In the genomic region with DNA sequence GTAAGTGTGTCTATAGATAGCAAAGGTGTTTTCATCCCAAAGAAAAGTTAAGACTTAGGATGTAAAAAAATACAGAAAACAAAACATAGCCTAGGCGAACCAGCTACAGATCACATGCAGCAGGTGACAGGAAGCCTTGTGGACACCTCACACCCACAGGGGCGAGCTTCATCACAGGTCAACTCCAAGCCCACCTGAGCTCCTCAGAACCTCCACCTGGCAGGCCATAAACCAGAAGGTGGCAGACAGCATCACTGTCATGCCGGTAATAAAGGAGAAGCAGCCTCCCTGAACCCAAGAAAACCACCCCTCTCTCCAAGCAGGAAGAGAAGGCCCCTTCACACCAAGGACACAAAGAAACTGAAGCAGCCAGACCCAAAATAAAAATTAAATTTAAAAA, we compare ENCODE assay signal across 1 cellular context.
TF ChIP-seq lines count a peak whose summit lies in the region.

No MANE protein-coding gene starts in this region.

TF ChIP-seq in K562, 482 proteins besides CTCF, POLR2A, EP300 and RAD21 (continued from another document):
- TF ChIP-seq TARDBP (IDR thresholded peaks at IDR 0.05) = no peak
- TF ChIP-seq, protein P1, sequence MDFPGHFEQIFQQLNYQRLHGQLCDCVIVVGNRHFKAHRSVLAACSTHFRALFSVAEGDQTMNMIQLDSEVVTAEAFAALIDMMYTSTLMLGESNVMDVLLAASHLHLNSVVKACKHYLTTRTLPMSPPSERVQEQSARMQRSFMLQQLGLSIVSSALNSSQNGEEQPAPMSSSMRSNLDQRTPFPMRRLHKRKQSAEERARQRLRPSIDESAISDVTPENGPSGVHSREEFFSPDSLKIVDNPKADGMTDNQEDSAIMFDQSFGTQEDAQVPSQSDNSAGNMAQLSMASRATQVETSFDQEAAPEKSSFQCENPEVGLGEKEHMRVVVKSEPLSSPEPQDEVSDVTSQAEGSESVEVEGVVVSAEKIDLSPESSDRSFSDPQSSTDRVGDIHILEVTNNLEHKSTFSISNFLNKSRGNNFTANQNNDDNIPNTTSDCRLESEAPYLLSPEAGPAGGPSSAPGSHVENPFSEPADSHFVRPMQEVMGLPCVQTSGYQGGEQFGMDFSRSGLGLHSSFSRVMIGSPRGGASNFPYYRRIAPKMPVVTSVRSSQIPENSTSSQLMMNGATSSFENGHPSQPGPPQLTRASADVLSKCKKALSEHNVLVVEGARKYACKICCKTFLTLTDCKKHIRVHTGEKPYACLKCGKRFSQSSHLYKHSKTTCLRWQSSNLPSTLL (IDR thresholded peaks at IDR 0.05) = no peak
- TF ChIP-seq, protein P2, sequence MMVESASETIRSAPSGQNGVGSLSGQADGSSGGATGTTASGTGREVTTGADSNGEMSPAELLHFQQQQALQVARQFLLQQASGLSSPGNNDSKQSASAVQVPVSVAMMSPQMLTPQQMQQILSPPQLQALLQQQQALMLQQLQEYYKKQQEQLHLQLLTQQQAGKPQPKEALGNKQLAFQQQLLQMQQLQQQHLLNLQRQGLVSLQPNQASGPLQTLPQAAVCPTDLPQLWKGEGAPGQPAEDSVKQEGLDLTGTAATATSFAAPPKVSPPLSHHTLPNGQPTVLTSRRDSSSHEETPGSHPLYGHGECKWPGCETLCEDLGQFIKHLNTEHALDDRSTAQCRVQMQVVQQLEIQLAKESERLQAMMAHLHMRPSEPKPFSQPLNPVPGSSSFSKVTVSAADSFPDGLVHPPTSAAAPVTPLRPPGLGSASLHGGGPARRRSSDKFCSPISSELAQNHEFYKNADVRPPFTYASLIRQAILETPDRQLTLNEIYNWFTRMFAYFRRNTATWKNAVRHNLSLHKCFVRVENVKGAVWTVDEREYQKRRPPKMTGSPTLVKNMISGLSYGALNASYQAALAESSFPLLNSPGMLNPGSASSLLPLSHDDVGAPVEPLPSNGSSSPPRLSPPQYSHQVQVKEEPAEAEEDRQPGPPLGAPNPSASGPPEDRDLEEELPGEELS (CRISPR knock-in tag; IDR thresholded peaks at IDR 0.05; ENCODE audit: borderline replicate concordance) = no peak
- TF ChIP-seq, protein P3, sequence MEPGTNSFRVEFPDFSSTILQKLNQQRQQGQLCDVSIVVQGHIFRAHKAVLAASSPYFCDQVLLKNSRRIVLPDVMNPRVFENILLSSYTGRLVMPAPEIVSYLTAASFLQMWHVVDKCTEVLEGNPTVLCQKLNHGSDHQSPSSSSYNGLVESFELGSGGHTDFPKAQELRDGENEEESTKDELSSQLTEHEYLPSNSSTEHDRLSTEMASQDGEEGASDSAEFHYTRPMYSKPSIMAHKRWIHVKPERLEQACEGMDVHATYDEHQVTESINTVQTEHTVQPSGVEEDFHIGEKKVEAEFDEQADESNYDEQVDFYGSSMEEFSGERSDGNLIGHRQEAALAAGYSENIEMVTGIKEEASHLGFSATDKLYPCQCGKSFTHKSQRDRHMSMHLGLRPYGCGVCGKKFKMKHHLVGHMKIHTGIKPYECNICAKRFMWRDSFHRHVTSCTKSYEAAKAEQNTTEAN (CRISPR knock-in tag; IDR thresholded peaks at IDR 0.05) = no peak
- TF ChIP-seq ZNF311 (CRISPR knock-in tag; IDR thresholded peaks at IDR 0.05) = no peak
- no peak for TF ChIP-seq NFIC (IDR thresholded peaks at IDR 0.05)
- TF ChIP-seq ZNF444 (CRISPR knock-in tag; IDR thresholded peaks at IDR 0.05) = no peak
- no peak for TF ChIP-seq MTA3 (IDR thresholded peaks at IDR 0.05; ENCODE audit: borderline replicate concordance)
- no peak for TF ChIP-seq DPF2 (IDR thresholded peaks at IDR 0.05)
- TF ChIP-seq, protein P4, sequence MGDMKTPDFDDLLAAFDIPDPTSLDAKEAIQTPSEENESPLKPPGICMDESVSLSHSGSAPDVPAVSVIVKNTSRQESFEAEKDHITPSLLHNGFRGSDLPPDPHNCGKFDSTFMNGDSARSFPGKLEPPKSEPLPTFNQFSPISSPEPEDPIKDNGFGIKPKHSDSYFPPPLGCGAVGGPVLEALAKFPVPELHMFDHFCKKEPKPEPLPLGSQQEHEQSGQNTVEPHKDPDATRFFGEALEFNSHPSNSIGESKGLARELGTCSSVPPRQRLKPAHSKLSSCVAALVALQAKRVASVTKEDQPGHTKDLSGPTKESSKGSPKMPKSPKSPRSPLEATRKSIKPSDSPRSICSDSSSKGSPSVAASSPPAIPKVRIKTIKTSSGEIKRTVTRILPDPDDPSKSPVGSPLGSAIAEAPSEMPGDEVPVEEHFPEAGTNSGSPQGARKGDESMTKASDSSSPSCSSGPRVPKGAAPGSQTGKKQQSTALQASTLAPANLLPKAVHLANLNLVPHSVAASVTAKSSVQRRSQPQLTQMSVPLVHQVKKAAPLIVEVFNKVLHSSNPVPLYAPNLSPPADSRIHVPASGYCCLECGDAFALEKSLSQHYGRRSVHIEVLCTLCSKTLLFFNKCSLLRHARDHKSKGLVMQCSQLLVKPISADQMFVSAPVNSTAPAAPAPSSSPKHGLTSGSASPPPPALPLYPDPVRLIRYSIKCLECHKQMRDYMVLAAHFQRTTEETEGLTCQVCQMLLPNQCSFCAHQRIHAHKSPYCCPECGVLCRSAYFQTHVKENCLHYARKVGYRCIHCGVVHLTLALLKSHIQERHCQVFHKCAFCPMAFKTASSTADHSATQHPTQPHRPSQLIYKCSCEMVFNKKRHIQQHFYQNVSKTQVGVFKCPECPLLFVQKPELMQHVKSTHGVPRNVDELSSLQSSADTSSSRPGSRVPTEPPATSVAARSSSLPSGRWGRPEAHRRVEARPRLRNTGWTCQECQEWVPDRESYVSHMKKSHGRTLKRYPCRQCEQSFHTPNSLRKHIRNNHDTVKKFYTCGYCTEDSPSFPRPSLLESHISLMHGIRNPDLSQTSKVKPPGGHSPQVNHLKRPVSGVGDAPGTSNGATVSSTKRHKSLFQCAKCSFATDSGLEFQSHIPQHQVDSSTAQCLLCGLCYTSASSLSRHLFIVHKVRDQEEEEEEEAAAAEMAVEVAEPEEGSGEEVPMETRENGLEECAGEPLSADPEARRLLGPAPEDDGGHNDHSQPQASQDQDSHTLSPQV (IDR thresholded peaks at IDR 0.05) = no peak
TF ChIP-seq in K562: peak in this region for 0.
